ENCODE assay signal across 16 cellular contexts in genomic region chr12:70919161-70919560, GRCh38. TPM values are rescaled to one million over a fixed set of nuclear protein-coding genes. Genes with fewer than 3 reads are reported as not detected.
DNase-seq lines count a peak whose midpoint lies in the region; ATAC-seq lines count a peak whose summit lies in the region.
"Had no signal": no experiment of that assay in that cellular context is flagged by ENCODE, and none has a peak within 500 bp of the region (broad histone marks: within the 10 kb centered on the region; RNA-seq: fewer than 3 reads in every experiment).

No MANE protein-coding gene starts in this region.

- no peaks in the 10 kb centered on the region for H3K36me3 ChIP-seq in MG63
- H3K36me3 ChIP-seq: BLaER1 had no signal

- no peak overlapping the region for H3K4me3 ChIP-seq in MG63
- H3K4me3 ChIP-seq: BLaER1 had no signal

- H3K27ac ChIP-seq in caudate nucleus (ENCODE audit: low read depth, low read length): peak overlapping the region; percentile 54
- H3K27ac ChIP-seq: BLaER1 had no signal

- no peaks in the 10 kb centered on the region for H3K9me3 ChIP-seq in MG63
- H3K9me3 ChIP-seq: BLaER1 had no signal

- no peak for ATAC-seq in GM21786 (IDR thresholded peaks at IDR 0.05; ENCODE audit: unreplicated experiment)
- ATAC-seq: HCT116 had no signal

- in situ Hi-C loops in G401 (cut with HindIII; ENCODE audit: low sequenced_read_pairs): no loop called here

- H3K27me3 ChIP-seq in MG63: peaks cover 13% of the 10 kb centered on the region
- H3K27me3 ChIP-seq: BLaER1 had no signal

- DNase-seq in G401 (ENCODE audit: low spot score) (peak; percentile 84), caudate nucleus (lab: John Stamatoyannopoulos, UW) (peak in 1 of 61 donors; percentile 69), inferior parietal cortex (ENCODE audit: extremely low spot score) (peak; percentile 42), MG63 (no peak), globus pallidus (ENCODE audit: low spot score) (no peak), T-helper 9 cell (no peak)
- DNase-seq: CD4-positive, alpha-beta memory T cell; DMS153; DMS79; GF-D8; GOT3; HFFc6; IMR-90 had no signal

RNA-seq across cellular contexts. Expression of gene PTPRR, which starts 1.4 kb away (rescaled TPM):
- not detected in 2 replicates for total RNA-seq in G401 (2014; rRNA removed; shearing (Covaris generic))
- 0.44 TPM in 1 of 2 replicates, not detected in the other for total RNA-seq in MG63 (2014; rRNA removed; shearing (Covaris generic); ENCODE audit: low replicate concordance)
- total RNA-seq: CD4-positive, alpha-beta memory T cell had no signal

Comparison
In these comparisons a context has a peak if more than half of its experiments do, and no peak if none do; other contexts are left out.
1. DNase-seq: peak in G401 (single experiment) and inferior parietal cortex (single experiment); none in MG63 (single experiment), globus pallidus (single experiment) and T-helper 9 cell (single experiment).